8 cellular contexts compared by ENCODE assay signal in the genomic region with DNA sequence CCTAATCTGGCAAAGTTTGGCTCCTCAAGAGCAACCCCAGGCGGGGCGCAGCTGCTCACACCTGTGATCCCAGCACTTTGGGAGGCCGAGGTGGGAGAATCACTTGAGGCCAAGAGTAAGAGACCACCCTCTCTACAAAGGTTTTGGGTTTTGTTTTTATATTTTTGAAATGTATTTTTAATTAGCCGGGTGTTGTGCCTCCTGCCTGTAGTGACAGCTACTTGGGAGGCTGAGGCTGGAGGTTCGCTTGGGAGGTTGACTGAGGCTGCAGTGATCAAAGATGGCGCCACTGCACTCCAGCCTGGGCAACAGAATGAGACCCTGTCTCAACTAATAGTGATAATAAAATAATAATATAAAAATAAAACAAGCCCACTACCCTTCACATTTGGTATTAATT. TPM values are rescaled to one million over a fixed set of nuclear protein-coding genes. Genes with fewer than 3 reads are reported as not detected.
DNase-seq lines count a peak whose midpoint lies in the region; ATAC-seq and TF ChIP-seq lines count a peak whose summit lies in the region.

No MANE protein-coding gene starts in this region.

- DNase-seq in GM12864 (ENCODE audit: low read depth): no peak
- no peak for DNase-seq in SK-N-MC (ENCODE audit: low read depth, low spot score)
- no peak for DNase-seq in fibroblast of pulmonary artery (ENCODE audit: low read depth)
- no peak for DNase-seq in sigmoid colon
- no peak for DNase-seq in NCI-H1092 treated with DMSO at 0.1 percent for 48 hours (lab: John Stamatoyannopoulos, UW)
- no peak for DNase-seq in hepatic stellate cell (ENCODE audit: low spot score)
- no peak for DNase-seq in NCI-H2227 (lab: John Stamatoyannopoulos, UW; ENCODE audit: unreplicated experiment)

- ATAC-seq in HG02588 (IDR thresholded peaks at IDR 0.05; ENCODE audit: unreplicated experiment): no peak

- H3K4me3 ChIP-seq in GM12864 (ENCODE audit: low read depth, low read length): peak overlapping the region; percentile 67
- peak overlapping the region; percentile 85 for H3K4me3 ChIP-seq in SK-N-MC
- peak overlapping the region; percentile 62 for H3K4me3 ChIP-seq in fibroblast of pulmonary artery (replicated peaks; ENCODE audit: low read depth, low read length)
- H3K4me3 ChIP-seq in sigmoid colon: peak overlapping the region; percentile 51 to 91 (median 60)

- peak overlapping the region; percentile 77 for H3K9ac ChIP-seq in SK-N-MC (ENCODE audit: insufficient read length)

- TF ChIP-seq EP300 in sigmoid colon (IDR thresholded peaks at IDR 0.05): no peak

- peaks cover 0 to 39% (median 35%) of the 10 kb centered on the region in 4 donors for H3K4me1 ChIP-seq in sigmoid colon

- no peaks in the 10 kb centered on the region for H3K36me3 ChIP-seq in SK-N-MC (ENCODE audit: insufficient read depth, low read length)
- no peaks in the 10 kb centered on the region for H3K36me3 ChIP-seq in sigmoid colon

- H3K9me3 ChIP-seq in SK-N-MC (ENCODE audit: low read depth, low read length): no peaks in the 10 kb centered on the region
- H3K9me3 ChIP-seq in sigmoid colon: no peaks in the 10 kb centered on the region

- intact Hi-C loops in sigmoid colon (cut with DNase I): loop anchor here (2.0 to 5.0 kb wide), 3 partner anchors 126 to 1773 kb away; partner anchors contain the start of genes HAPSTR1, PMM2 and TMEM186

- TF ChIP-seq POLR2A in sigmoid colon (IDR thresholded peaks at IDR 0.05): no peak

- WGBS in sigmoid colon, 2 donors: 45 to 56% methylated on average over 6 of the region's 6 CpGs

- no peak overlapping the region for H3K27ac ChIP-seq in SK-N-MC
- H3K27ac ChIP-seq in sigmoid colon: peak overlapping the region; percentile 81 to 89 (median 88)

- no peaks in the 10 kb centered on the region for H3K27me3 ChIP-seq in sigmoid colon

- TF ChIP-seq CTCF in GM12864 (IDR thresholded peaks at IDR 0.05; ENCODE audit: low read depth, low read length, missing control alignments) (no peak), fibroblast of pulmonary artery (IDR thresholded peaks at IDR 0.05; ENCODE audit: low read length, missing control alignments) (no peak), sigmoid colon (IDR thresholded peaks at IDR 0.05) (no peak)

RNA-seq across cellular contexts. Expression of gene USP7, which starts 0.8 kb away (rescaled TPM):
- 10 to 100 TPM; 64.9 to 84.5 (median 80.5) TPM for total RNA-seq in sigmoid colon
- polyA plus RNA-seq in sigmoid colon: 10 to 100 TPM; 28.8 to 46.1 (median 28.9) TPM
